ENCODE assay signal across 3 cellular contexts in the genomic region with DNA sequence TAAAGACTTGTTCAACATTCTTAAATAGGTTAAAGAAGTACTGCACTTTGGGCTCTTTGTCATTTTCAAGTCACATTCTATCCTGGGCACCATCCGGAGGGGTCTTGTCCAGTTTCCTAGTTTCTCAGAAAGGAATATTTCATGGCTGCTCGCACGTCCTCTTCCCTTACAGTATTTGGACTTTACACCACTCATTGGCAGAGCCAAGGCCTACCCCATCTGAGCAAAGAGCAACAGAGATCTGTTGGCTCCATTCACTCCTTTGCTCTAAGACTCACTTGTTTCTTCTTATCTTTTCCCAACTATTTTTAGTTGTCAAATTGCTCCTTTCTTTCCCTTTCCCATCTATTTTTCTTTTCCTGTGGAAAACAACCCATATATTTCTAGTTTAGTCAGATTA.
TF ChIP-seq lines count a peak whose summit lies in the region.

No MANE protein-coding gene starts in this region.

TF ChIP-seq in IMR-90, 13 proteins besides CTCF, POLR2A, EP300 and RAD21:
- TF ChIP-seq SMC3 (IDR thresholded peaks at IDR 0.05; ENCODE audit: low read depth, low read length), result no peak
- TF ChIP-seq, protein P1, sequence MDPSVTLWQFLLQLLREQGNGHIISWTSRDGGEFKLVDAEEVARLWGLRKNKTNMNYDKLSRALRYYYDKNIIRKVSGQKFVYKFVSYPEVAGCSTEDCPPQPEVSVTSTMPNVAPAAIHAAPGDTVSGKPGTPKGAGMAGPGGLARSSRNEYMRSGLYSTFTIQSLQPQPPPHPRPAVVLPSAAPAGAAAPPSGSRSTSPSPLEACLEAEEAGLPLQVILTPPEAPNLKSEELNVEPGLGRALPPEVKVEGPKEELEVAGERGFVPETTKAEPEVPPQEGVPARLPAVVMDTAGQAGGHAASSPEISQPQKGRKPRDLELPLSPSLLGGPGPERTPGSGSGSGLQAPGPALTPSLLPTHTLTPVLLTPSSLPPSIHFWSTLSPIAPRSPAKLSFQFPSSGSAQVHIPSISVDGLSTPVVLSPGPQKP (IDR thresholded peaks at IDR 0.05; ENCODE audit: borderline replicate concordance, low read depth, low read length), result no peak
- TF ChIP-seq FOS (IDR thresholded peaks at IDR 0.05; ENCODE audit: low read depth, low read length), result no peak
- no peak for TF ChIP-seq MXI1 (IDR thresholded peaks at IDR 0.05; ENCODE audit: borderline replicate concordance, low read depth, low read length)
- no peak for TF ChIP-seq CEBPB (IDR thresholded peaks at IDR 0.05; ENCODE audit: low read depth, low read length)
- TF ChIP-seq, protein P2, sequence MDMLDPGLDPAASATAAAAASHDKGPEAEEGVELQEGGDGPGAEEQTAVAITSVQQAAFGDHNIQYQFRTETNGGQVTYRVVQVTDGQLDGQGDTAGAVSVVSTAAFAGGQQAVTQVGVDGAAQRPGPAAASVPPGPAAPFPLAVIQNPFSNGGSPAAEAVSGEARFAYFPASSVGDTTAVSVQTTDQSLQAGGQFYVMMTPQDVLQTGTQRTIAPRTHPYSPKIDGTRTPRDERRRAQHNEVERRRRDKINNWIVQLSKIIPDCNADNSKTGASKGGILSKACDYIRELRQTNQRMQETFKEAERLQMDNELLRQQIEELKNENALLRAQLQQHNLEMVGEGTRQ (IDR thresholded peaks at IDR 0.05; ENCODE audit: low read depth, low read length), result no peak
- no peak for TF ChIP-seq BHLHE40 (IDR thresholded peaks at IDR 0.05; ENCODE audit: low read depth, low read length)
- no peak for TF ChIP-seq MAFK (IDR thresholded peaks at IDR 0.05; ENCODE audit: low read depth, low read length)
- no peak for TF ChIP-seq CHD1 (IDR thresholded peaks at IDR 0.05; ENCODE audit: low read depth, low read length)
- no peak for TF ChIP-seq MAZ (IDR thresholded peaks at IDR 0.05; ENCODE audit: borderline replicate concordance, low read depth, low read length)
- TF ChIP-seq NFE2L2 (IDR thresholded peaks at IDR 0.05; ENCODE audit: low read depth, low read length), result no peak
- TF ChIP-seq RCOR1 (IDR thresholded peaks at IDR 0.05; ENCODE audit: insufficient replicate concordance, low read length), result no peak
- TF ChIP-seq RFX5 (IDR thresholded peaks at IDR 0.05; ENCODE audit: low read depth, low read length), result no peak

TF ChIP-seq in liver, 16 proteins besides CTCF, POLR2A, EP300 and RAD21:
- no peak for TF ChIP-seq GABPA (IDR thresholded peaks at IDR 0.05 in 1 of 2, conservative IDR thresholded peaks at IDR 0.05 in 1 of 2)
- no peak for TF ChIP-seq FOXA1 (IDR thresholded peaks at IDR 0.05)
- TF ChIP-seq JUND (IDR thresholded peaks at IDR 0.05), result peak in 1 of 2 donors; percentile 32
- peak; percentile 11 for TF ChIP-seq SP1 (IDR thresholded peaks at IDR 0.05)
- TF ChIP-seq YY1 (IDR thresholded peaks at IDR 0.05), result peak; percentile 51
- TF ChIP-seq NR2F2 (IDR thresholded peaks at IDR 0.05), result no peak
- TF ChIP-seq, protein P3, sequence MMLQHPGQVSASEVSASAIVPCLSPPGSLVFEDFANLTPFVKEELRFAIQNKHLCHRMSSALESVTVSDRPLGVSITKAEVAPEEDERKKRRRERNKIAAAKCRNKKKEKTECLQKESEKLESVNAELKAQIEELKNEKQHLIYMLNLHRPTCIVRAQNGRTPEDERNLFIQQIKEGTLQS (IDR thresholded peaks at IDR 0.05), result no peak
- TF ChIP-seq, protein P4, sequence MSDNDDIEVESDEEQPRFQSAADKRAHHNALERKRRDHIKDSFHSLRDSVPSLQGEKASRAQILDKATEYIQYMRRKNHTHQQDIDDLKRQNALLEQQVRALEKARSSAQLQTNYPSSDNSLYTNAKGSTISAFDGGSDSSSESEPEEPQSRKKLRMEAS (IDR thresholded peaks at IDR 0.05), result peak; percentile 15
- no peak for TF ChIP-seq FOXA2 (IDR thresholded peaks at IDR 0.05)
- TF ChIP-seq RXRA (IDR thresholded peaks at IDR 0.05), result peak in 1 of 2 donors; percentile 32
- TF ChIP-seq HNF4G (IDR thresholded peaks at IDR 0.05), result peak; percentile 61
- peak; percentile 86 for TF ChIP-seq HNF4A (conservative IDR thresholded peaks at IDR 0.05)
- TF ChIP-seq, protein P5, sequence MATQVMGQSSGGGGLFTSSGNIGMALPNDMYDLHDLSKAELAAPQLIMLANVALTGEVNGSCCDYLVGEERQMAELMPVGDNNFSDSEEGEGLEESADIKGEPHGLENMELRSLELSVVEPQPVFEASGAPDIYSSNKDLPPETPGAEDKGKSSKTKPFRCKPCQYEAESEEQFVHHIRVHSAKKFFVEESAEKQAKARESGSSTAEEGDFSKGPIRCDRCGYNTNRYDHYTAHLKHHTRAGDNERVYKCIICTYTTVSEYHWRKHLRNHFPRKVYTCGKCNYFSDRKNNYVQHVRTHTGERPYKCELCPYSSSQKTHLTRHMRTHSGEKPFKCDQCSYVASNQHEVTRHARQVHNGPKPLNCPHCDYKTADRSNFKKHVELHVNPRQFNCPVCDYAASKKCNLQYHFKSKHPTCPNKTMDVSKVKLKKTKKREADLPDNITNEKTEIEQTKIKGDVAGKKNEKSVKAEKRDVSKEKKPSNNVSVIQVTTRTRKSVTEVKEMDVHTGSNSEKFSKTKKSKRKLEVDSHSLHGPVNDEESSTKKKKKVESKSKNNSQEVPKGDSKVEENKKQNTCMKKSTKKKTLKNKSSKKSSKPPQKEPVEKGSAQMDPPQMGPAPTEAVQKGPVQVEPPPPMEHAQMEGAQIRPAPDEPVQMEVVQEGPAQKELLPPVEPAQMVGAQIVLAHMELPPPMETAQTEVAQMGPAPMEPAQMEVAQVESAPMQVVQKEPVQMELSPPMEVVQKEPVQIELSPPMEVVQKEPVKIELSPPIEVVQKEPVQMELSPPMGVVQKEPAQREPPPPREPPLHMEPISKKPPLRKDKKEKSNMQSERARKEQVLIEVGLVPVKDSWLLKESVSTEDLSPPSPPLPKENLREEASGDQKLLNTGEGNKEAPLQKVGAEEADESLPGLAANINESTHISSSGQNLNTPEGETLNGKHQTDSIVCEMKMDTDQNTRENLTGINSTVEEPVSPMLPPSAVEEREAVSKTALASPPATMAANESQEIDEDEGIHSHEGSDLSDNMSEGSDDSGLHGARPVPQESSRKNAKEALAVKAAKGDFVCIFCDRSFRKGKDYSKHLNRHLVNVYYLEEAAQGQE (IDR thresholded peaks at IDR 0.05), result no peak

TF ChIP-seq in GM23338, 12 proteins besides CTCF, POLR2A, EP300 and RAD21:
- TF ChIP-seq, protein P6, sequence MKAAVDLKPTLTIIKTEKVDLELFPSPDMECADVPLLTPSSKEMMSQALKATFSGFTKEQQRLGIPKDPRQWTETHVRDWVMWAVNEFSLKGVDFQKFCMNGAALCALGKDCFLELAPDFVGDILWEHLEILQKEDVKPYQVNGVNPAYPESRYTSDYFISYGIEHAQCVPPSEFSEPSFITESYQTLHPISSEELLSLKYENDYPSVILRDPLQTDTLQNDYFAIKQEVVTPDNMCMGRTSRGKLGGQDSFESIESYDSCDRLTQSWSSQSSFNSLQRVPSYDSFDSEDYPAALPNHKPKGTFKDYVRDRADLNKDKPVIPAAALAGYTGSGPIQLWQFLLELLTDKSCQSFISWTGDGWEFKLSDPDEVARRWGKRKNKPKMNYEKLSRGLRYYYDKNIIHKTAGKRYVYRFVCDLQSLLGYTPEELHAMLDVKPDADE (IDR thresholded peaks at IDR 0.05), result no peak
- no peak for TF ChIP-seq STAT1 (IDR thresholded peaks at IDR 0.05; ENCODE audit: unreplicated experiment)
- no peak for TF ChIP-seq JUNB (IDR thresholded peaks at IDR 0.05; ENCODE audit: unreplicated experiment)
- TF ChIP-seq, protein P7, sequence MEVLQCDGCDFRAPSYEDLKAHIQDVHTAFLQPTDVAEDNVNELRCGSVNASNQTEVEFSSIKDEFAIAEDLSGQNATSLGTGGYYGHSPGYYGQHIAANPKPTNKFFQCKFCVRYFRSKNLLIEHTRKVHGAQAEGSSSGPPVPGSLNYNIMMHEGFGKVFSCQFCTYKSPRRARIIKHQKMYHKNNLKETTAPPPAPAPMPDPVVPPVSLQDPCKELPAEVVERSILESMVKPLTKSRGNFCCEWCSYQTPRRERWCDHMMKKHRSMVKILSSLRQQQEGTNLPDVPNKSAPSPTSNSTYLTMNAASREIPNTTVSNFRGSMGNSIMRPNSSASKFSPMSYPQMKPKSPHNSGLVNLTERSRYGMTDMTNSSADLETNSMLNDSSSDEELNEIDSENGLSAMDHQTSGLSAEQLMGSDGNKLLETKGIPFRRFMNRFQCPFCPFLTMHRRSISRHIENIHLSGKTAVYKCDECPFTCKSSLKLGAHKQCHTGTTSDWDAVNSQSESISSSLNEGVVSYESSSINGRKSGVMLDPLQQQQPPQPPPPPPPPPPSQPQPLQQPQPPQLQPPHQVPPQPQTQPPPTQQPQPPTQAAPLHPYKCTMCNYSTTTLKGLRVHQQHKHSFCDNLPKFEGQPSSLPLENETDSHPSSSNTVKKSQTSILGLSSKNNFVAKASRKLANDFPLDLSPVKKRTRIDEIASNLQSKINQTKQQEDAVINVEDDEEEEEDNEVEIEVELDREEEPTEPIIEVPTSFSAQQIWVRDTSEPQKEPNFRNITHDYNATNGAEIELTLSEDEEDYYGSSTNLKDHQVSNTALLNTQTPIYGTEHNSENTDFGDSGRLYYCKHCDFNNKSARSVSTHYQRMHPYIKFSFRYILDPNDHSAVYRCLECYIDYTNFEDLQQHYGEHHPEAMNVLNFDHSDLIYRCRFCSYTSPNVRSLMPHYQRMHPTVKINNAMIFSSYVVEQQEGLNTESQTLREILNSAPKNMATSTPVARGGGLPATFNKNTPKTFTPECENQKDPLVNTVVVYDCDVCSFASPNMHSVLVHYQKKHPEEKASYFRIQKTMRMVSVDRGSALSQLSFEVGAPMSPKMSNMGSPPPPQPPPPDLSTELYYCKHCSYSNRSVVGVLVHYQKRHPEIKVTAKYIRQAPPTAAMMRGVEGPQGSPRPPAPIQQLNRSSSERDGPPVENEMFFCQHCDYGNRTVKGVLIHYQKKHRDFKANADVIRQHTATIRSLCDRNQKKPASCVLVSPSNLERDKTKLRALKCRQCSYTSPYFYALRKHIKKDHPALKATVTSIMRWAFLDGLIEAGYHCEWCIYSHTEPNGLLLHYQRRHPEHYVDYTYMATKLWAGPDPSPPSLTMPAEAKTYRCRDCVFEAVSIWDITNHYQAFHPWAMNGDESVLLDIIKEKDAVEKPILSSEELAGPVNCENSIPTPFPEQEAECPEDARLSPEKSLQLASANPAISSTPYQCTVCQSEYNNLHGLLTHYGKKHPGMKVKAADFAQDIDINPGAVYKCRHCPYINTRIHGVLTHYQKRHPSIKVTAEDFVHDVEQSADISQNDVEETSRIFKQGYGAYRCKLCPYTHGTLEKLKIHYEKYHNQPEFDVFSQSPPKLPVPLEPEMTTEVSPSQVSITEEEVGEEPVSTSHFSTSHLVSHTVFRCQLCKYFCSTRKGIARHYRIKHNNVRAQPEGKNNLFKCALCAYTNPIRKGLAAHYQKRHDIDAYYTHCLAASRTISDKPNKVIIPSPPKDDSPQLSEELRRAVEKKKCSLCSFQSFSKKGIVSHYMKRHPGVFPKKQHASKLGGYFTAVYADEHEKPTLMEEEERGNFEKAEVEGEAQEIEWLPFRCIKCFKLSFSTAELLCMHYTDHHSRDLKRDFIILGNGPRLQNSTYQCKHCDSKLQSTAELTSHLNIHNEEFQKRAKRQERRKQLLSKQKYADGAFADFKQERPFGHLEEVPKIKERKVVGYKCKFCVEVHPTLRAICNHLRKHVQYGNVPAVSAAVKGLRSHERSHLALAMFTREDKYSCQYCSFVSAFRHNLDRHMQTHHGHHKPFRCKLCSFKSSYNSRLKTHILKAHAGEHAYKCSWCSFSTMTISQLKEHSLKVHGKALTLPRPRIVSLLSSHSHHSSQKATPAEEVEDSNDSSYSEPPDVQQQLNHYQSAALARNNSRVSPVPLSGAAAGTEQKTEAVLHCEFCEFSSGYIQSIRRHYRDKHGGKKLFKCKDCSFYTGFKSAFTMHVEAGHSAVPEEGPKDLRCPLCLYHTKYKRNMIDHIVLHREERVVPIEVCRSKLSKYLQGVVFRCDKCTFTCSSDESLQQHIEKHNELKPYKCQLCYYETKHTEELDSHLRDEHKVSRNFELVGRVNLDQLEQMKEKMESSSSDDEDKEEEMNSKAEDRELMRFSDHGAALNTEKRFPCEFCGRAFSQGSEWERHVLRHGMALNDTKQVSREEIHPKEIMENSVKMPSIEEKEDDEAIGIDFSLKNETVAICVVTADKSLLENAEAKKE (CRISPR knock-in tag; IDR thresholded peaks at IDR 0.05), result no peak
- TF ChIP-seq EZH2 (IDR thresholded peaks at IDR 0.05; ENCODE audit: low read depth, unreplicated experiment), result no peak
- TF ChIP-seq, protein P5 (IDR thresholded peaks at IDR 0.05; ENCODE audit: unreplicated experiment), result no peak
- TF ChIP-seq ZNF331 (CRISPR knock-in tag; IDR thresholded peaks at IDR 0.05; ENCODE audit: low read depth), result no peak
- no peak for TF ChIP-seq CREB1 (CRISPR knock-in tag; IDR thresholded peaks at IDR 0.05; ENCODE audit: low read depth)
- no peak for TF ChIP-seq EZH2phosphoT487 (IDR thresholded peaks at IDR 0.05; ENCODE audit: unreplicated experiment)
- TF ChIP-seq ZNF114 (CRISPR knock-in tag; IDR thresholded peaks at IDR 0.05), result no peak
- TF ChIP-seq NANOG (IDR thresholded peaks at IDR 0.05; ENCODE audit: borderline replicate concordance), result no peak
- no peak for TF ChIP-seq POLR2AphosphoS5 (IDR thresholded peaks at IDR 0.05; ENCODE audit: low read depth)
TF ChIP-seq in GM23338: peak in this region for 0.
